21 cellular contexts compared by ENCODE assay signal in genomic region chr9:28882528-28882927, GRCh38.
A peak's percentile ranks its signal among the peaks of the same experiment; 100 is the strongest.
DNase-seq lines count a peak whose midpoint lies in the region; ATAC-seq and TF ChIP-seq lines count a peak whose summit lies in the region.
"Had no signal": no experiment of that assay in that cellular context is flagged by ENCODE, and none has a peak within 500 bp of the region (broad histone marks: within the 10 kb centered on the region; RNA-seq: fewer than 3 reads in every experiment).

No MANE protein-coding gene starts in this region.

- no peak overlapping the region for H3K9ac ChIP-seq in mammary epithelial cell (ENCODE audit: insufficient read depth, low read length)

- no TSS peak for BruUV-seq in mammary epithelial cell (replicated peaks; lab: Mats Ljungman, UMichigan)
- BruUV-seq in MCF 10A (replicated peaks; lab: Mats Ljungman, UMichigan) = no TSS peak

- intact Hi-C loops in mammary epithelial cell (cut with micrococcal nuclease) (no loop called here), MCF 10A (cut with micrococcal nuclease) (no loop called here)

- POLR2A ChIA-PET in MCF 10A (lab: Yijun Ruan, JAX) = no interaction called here

- H3K79me2 ChIP-seq in mammary epithelial cell (ENCODE audit: insufficient read depth, low read length) = no peaks in the 10 kb centered on the region

- CTCF ChIA-PET in mammary epithelial cell (lab: Charles Lee; ENCODE audit: low non-redundant PET) = interaction anchor here (0.6 kb wide), 1 partner anchor 442 kb away, joined by 5 read pairs; no protein-coding TSS in a partner anchor
- CTCF ChIA-PET in MCF 10A (lab: Yijun Ruan, JAX) = no interaction called here

- H3K4me2 ChIP-seq in mammary epithelial cell (ENCODE audit: insufficient read depth, low read depth, low read length) = no peak overlapping the region
- H3K4me2 ChIP-seq: GM23338 had no signal

- no peaks in the 10 kb centered on the region for H3K9me3 Mint-ChIP-seq in MCF 10A (ENCODE audit: unreplicated experiment)
- H3K9me3 Mint-ChIP-seq: GM23338 had no signal

- TF ChIP-seq CTCF in mammary epithelial cell (conservative IDR thresholded peaks at IDR 0.05 in 1 of 2, IDR thresholded peaks at IDR 0.05 in 1 of 2; ENCODE audit: extremely low read depth in 1 of 2, insufficient read depth in 1 of 2, low read depth in 1 of 2, low read length in 2 of 2) (no peak), MCF 10A (IDR thresholded peaks at IDR 0.05; ENCODE audit: unreplicated experiment) (no peak), foreskin keratinocyte (conservative IDR thresholded peaks at IDR 0.05) (no peak)

- H3K27me3 ChIP-seq in mammary epithelial cell (ENCODE audit: insufficient read depth, low read length) = no peaks in the 10 kb centered on the region
- H3K27me3 ChIP-seq in foreskin keratinocyte = no peaks in the 10 kb centered on the region

- no peaks in the 10 kb centered on the region for H3K27me3 Mint-ChIP-seq in MCF 10A (ENCODE audit: insufficient read depth, unreplicated experiment)
- H3K27me3 Mint-ChIP-seq: CD4-positive, alpha-beta memory T cell had no signal

- peak; percentile 69 for ATAC-seq in foreskin keratinocyte
- ATAC-seq in GM18909 (IDR thresholded peaks at IDR 0.05; ENCODE audit: poor library complexity, unreplicated experiment) = no peak
- ATAC-seq: GM12878, GM23338, HCT116 had no signal

- H3K27ac Mint-ChIP-seq in MCF 10A (ENCODE audit: low read depth, unreplicated experiment) = no peak overlapping the region
- H3K27ac Mint-ChIP-seq: GM23338, H9 had no signal

- H4K20me1 ChIP-seq in mammary epithelial cell (ENCODE audit: insufficient read depth, low read length) = no peaks in the 10 kb centered on the region

- no peaks in the 10 kb centered on the region for H3K36me3 Mint-ChIP-seq in MCF 10A (ENCODE audit: insufficient read depth, unreplicated experiment)
- H3K36me3 Mint-ChIP-seq: CD4-positive, alpha-beta memory T cell had no signal

- no peak overlapping the region for H3K4me3 Mint-ChIP-seq in MCF 10A (ENCODE audit: unreplicated experiment)
- H3K4me3 Mint-ChIP-seq: CD4-positive, alpha-beta memory T cell; GM23338; H9 had no signal

- peak; percentile 24 for DNase-seq in mammary epithelial cell
- DNase-seq in MCF 10A (ENCODE audit: unreplicated experiment) = no peak
- DNase-seq in RKO (ENCODE audit: low spot score) = peak; percentile 18
- DNase-seq in foreskin keratinocyte = no peak
- peak; percentile 16 for DNase-seq in renal cortical epithelial cell (ENCODE audit: low read depth)
- no peak for DNase-seq in stimulated activated CD4-positive, alpha-beta T cell treated with anti-CD3 and anti-CD28 coated beads, Interleukin-2, amount 100 ng/mL, for 24 hours
- DNase-seq in NCI-H526 treated with DMSO at 0.1 percent for 48 hours (lab: John Stamatoyannopoulos, UW) = no peak
- DNase-seq: 8988T, C1 segment of cervical spinal cord, Calu3, COR-L47, DMS153, DMS79, EL, GDM1, H9 had no signal

- H3K9me3 ChIP-seq in mammary epithelial cell (replicated peaks; ENCODE audit: insufficient read depth, low read length) = no peaks in the 10 kb centered on the region

- no peak overlapping the region for H3K4me3 ChIP-seq in mammary epithelial cell (replicated peaks in 1 of 3; ENCODE audit: insufficient read depth in 1 of 3, low read depth in 2 of 3, low read length in 3 of 3)
- H3K4me3 ChIP-seq: GM12878, GM23338 had no signal

- no peak overlapping the region for H2AFZ ChIP-seq in mammary epithelial cell (ENCODE audit: low read depth, low read length)
- H2AFZ ChIP-seq: GM23338 had no signal

- H3K4me1 Mint-ChIP-seq in MCF 10A (ENCODE audit: insufficient read depth, unreplicated experiment) = peaks cover 6% of the 10 kb centered on the region
- H3K4me1 Mint-ChIP-seq: CD4-positive, alpha-beta memory T cell; GM23338; H9 had no signal

- dilution Hi-C loops in mammary epithelial cell (cut with HindIII; ENCODE audit: low sequenced_read_pairs) = no loop called here

- no peaks in the 10 kb centered on the region for H3K36me3 ChIP-seq in mammary epithelial cell (ENCODE audit: insufficient read depth, low read length)

- 0% methylated on average over 1 of the region's 1 CpG for WGBS in mammary epithelial cell (ENCODE audit: low coverage, missing lambda C conversion rate)

- in situ Hi-C loops in mammary epithelial cell (cut with MboI; ENCODE audit: low sequenced_read_pairs in 2 of 2) = no loop called here

- no peak overlapping the region for H3K27ac ChIP-seq in mammary epithelial cell (ENCODE audit: insufficient read depth, low read depth, low read length)
- no peak overlapping the region for H3K27ac ChIP-seq in foreskin keratinocyte

- H3K4me1 ChIP-seq in mammary epithelial cell (ENCODE audit: insufficient read depth, low read length) = peaks cover 9% of the 10 kb centered on the region
- peaks cover 6% of the 10 kb centered on the region for H3K4me1 ChIP-seq in foreskin keratinocyte

Comparison
In these comparisons a context has a peak if more than half of its experiments do, and no peak if none do; other contexts are left out.
1. DNase-seq: peak in mammary epithelial cell (single experiment), RKO (single experiment) and renal cortical epithelial cell (single experiment); none in MCF 10A (single experiment), foreskin keratinocyte (0 of 2), stimulated activated CD4-positive, alpha-beta T cell treated with anti-CD3 and anti-CD28 coated beads, Interleukin-2, amount 100 ng/mL, for 24 hours (0 of 2) and NCI-H526 treated with DMSO at 0.1 percent for 48 hours (single experiment).